In genomic region chr10:103396067-103396788, GRCh38 we compare ENCODE assay signal across 8 cellular contexts. TPM values are rescaled to one million over a fixed set of nuclear protein-coding genes. Genes with fewer than 3 reads are reported as not detected.
DNase-seq lines count a peak whose midpoint lies in the region; ATAC-seq lines count a peak whose summit lies in the region.

Gene ATP5MK, minus strand, starts transcription at chr10:103396475. Its CDS starts 4,018 bp downstream, at chr10:103392457.
Gene PDCD11, plus strand, starts transcription at chr10:103396626. Its CDS starts 1,801 bp downstream, at chr10:103398427.

- peak within 1 kb of the TSS; percentile 90 to 98 (median 95) for H3K4me2 ChIP-seq in BLaER1 treated with 17β-estradiol and CSF1 and Interleukin-3, amounts not matched to agents 10 nM and 100 nM

- peaks cover 5 to 48% (median 34%) of the 10 kb centered on the region in 11 experiments; a peak in 17 of 22 replicates for H4K20me1 ChIP-seq in BLaER1 treated with 17β-estradiol and CSF1 and Interleukin-3, amounts not matched to agents 10 nM and 100 nM

- H3K36me3 ChIP-seq in BLaER1 treated with 17β-estradiol and CSF1 and Interleukin-3, amounts not matched to agents 10 nM and 100 nM: peaks cover 55 to 79% (median 62%) of the 10 kb centered on the region in 11 experiments

- H3K9me3 ChIP-seq in BLaER1 treated with 17β-estradiol and CSF1 and Interleukin-3, amounts not matched to agents 10 nM and 100 nM (replicated peaks in 1 of 11): no peaks in the 10 kb centered on the region

- ATAC-seq in GM19324 (IDR thresholded peaks at IDR 0.05; ENCODE audit: low FRiP score, unreplicated experiment): peak; percentile 98
- ATAC-seq in HG03520 (IDR thresholded peaks at IDR 0.05; ENCODE audit: unreplicated experiment): peak; percentile 95
- peak; percentile 99 for ATAC-seq in left lobe of liver

- H3K4me3 ChIP-seq in BLaER1 treated with 17β-estradiol and CSF1 and Interleukin-3, amounts not matched to agents 10 nM and 100 nM: peak within 1 kb of the TSS; percentile 79 to 99 (median 90)

- peak within 1 kb of the TSS; percentile 70 to 92 (median 87) for H3K27ac ChIP-seq in BLaER1 treated with 17β-estradiol and CSF1 and Interleukin-3, amounts not matched to agents 10 nM and 100 nM

- H3K9ac ChIP-seq in BLaER1 treated with 17β-estradiol and CSF1 and Interleukin-3, amounts not matched to agents 10 nM and 100 nM: peak within 1 kb of the TSS; percentile 83 to 93 (median 89)

- peak; percentile 97 for DNase-seq in NCI-H69 (lab: John Stamatoyannopoulos, UW)
- DNase-seq in activated CD4-positive, alpha-beta T cell treated with anti-CD3 and anti-CD28 coated beads, Interleukin-2, amount 50 U/mL, for 1 hour: peak; percentile 91
- DNase-seq in dedifferentiated amniotic fluid mesenchymal stem cell (ENCODE audit: extremely low spot score): peak; percentile 99
- DNase-seq in left lobe of liver (ENCODE audit: low spot score): peak; percentile 98
- peak; percentile 93 to 97 for DNase-seq in stimulated activated CD4-positive, alpha-beta T cell treated with anti-CD3 and anti-CD28 coated beads, Interleukin-2, amount 100 ng/mL, for 48 hours

- no peaks in the 10 kb centered on the region for H3K27me3 ChIP-seq in BLaER1 treated with 17β-estradiol and CSF1 and Interleukin-3, amounts not matched to agents 10 nM and 100 nM

- H3K4me1 ChIP-seq in BLaER1 treated with 17β-estradiol and CSF1 and Interleukin-3, amounts not matched to agents 10 nM and 100 nM: peaks cover 38 to 62% (median 47%) of the 10 kb centered on the region in 10 experiments

RNA-seq across cellular contexts. Expression of gene ATP5MK, which starts in this region (rescaled TPM):
- total RNA-seq in left lobe of liver: 154 TPM

RNA-seq across cellular contexts. Expression of gene PDCD11, which starts in this region (rescaled TPM):
- 9.0 TPM for total RNA-seq in left lobe of liver

Comparison
In these comparisons a context has a peak if more than half of its experiments do, and no peak if none do; other contexts are left out.
1. Peak in every context shown above with its lines: DNase-seq, ATAC-seq, H3K4me3 ChIP-seq and H3K27ac ChIP-seq.